ENCODE assay signal across 19 cellular contexts in the genomic region with DNA sequence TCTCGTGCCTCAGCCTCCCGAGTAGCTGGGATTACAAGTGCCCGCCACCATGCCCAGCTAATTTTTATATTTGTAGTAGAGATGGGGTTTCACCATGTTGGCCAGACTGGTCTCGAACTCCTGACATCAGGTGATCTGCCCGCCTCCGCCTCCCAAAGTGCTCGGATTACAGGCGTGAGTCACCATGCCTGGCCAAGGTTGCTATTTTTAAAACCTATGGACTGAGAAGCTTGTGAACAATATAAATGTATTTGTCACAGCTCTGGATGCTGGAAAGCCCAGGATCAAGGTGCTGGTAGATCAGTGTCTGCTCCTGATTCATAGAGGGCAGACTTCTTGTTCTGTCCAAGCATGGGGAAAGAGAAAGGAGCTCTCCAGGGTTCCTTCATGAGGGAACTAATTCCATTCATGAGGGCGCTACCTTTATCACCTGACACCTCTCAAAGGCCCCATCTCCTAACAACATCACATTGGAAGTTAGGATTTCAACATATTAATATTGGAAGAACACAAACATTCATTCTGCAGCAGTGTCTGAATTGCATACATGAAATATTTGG. TPM values are rescaled to one million over a fixed set of nuclear protein-coding genes. Genes with fewer than 3 reads are reported as not detected.
DNase-seq lines count a peak whose midpoint lies in the region; ATAC-seq, FAIRE-seq and TF ChIP-seq lines count a peak whose summit lies in the region.
"Had no signal": no experiment of that assay in that cellular context is flagged by ENCODE, and none has a peak within 500 bp of the region (broad histone marks: within the 10 kb centered on the region; RNA-seq: fewer than 3 reads in every experiment).

No MANE protein-coding gene starts in this region.

- H2AFZ ChIP-seq in K562 (ENCODE audit: low read depth, low read length), result no peak overlapping the region

- FAIRE-seq in K562 (lab: Jason Lieb, UNC), result no peak
- FAIRE-seq: endometrium, GM19239 had no signal

- H3K9me1 ChIP-seq in K562 (ENCODE audit: control insufficient read depth, insufficient read depth, low read length), result no peaks in the 10 kb centered on the region

- no peak overlapping the region for H3K4me2 ChIP-seq in K562 (ENCODE audit: insufficient read depth, low read length)
- H3K4me2 ChIP-seq: BLaER1 treated with 17β-estradiol and CSF1 and Interleukin-3, amounts not matched to agents 10 nM and 100 nM had no signal

- H3K27me3 Mint-ChIP-seq in naive thymus-derived CD4-positive, alpha-beta T cell, result no peaks in the 10 kb centered on the region
- H3K27me3 Mint-ChIP-seq: naive B cell; stimulated activated naive B cell treated with anti-CD40 and anti-IgM and Interleukin-4, amounts not matched to agents 10 μg/mL and 1 μg/mL and 100 μg/mL, for 72 hours had no signal

- no peak overlapping the region for H3K27ac ChIP-seq in K562 (ENCODE audit: extremely low read depth, low read depth, low read length)
- no peak overlapping the region for H3K27ac ChIP-seq in naive thymus-derived CD4-positive, alpha-beta T cell (ENCODE audit: low read depth, low read length)
- H3K27ac ChIP-seq in Peyer's patch, result no peak overlapping the region
- H3K27ac ChIP-seq: adrenal gland; BLaER1 treated with 17β-estradiol and CSF1 and Interleukin-3, amounts not matched to agents 10 nM and 100 nM; prostate gland; tibial nerve had no signal

- H3K9ac ChIP-seq in K562 (ENCODE audit: insufficient read depth in 1 of 2, low read depth in 2 of 2, low read length in 2 of 2), result no peak overlapping the region; a peak in 1 of 4 replicates
- H3K9ac ChIP-seq: BLaER1 treated with 17β-estradiol and CSF1 and Interleukin-3, amounts not matched to agents 10 nM and 100 nM had no signal

- no peaks in the 10 kb centered on the region for H4K20me1 ChIP-seq in K562 (replicated peaks; ENCODE audit: control insufficient read depth, insufficient read depth, low read length)

- H3K9me3 Mint-ChIP-seq in naive thymus-derived CD4-positive, alpha-beta T cell, result no peaks in the 10 kb centered on the region
- H3K9me3 Mint-ChIP-seq: naive B cell; stimulated activated naive B cell treated with anti-CD40 and anti-IgM and Interleukin-4, amounts not matched to agents 10 μg/mL and 1 μg/mL and 100 μg/mL, for 72 hours had no signal

- no peak for ATAC-seq in K562
- ATAC-seq in naive thymus-derived CD4-positive, alpha-beta T cell, result no peak
- ATAC-seq: stimulated activated naive B cell treated with anti-CD40 and anti-IgM and Interleukin-4, amounts not matched to agents 10 μg/mL and 1 μg/mL and 100 μg/mL, for 72 hours had no signal

- TF ChIP-seq POLR2A in K562 (conservative IDR thresholded peaks at IDR 0.05) (no peak), Peyer's patch (IDR thresholded peaks at IDR 0.05) (no peak)

- intact Hi-C loops in K562 (cut with micrococcal nuclease), result no loop called here
- intact Hi-C loops in naive thymus-derived CD4-positive, alpha-beta T cell (cut with micrococcal nuclease), result no loop called here

- H3K4me3 ChIP-seq in K562, result no peak overlapping the region
- no peak overlapping the region for H3K4me3 ChIP-seq in naive thymus-derived CD4-positive, alpha-beta T cell (ENCODE audit: low read length)
- H3K4me3 ChIP-seq in Peyer's patch, result no peak overlapping the region
- H3K4me3 ChIP-seq: adrenal gland; BLaER1 treated with 17β-estradiol and CSF1 and Interleukin-3, amounts not matched to agents 10 nM and 100 nM; prostate gland; tibial nerve had no signal

- POLR2A ChIA-PET in K562 (lab: Yijun Ruan, JAX), result interaction anchor here (0.9 kb wide), 1 partner anchor 36 kb away, joined by 4 read pairs; no protein-coding TSS in a partner anchor
- POLR2A ChIA-PET in naive thymus-derived CD4-positive, alpha-beta T cell (lab: Charles Lee), result interaction anchor here (1.6 kb wide), 1 partner anchor 21 kb away, joined by 5 read pairs; no protein-coding TSS in a partner anchor

- no peak overlapping the region for H3K4me3 Mint-ChIP-seq in naive thymus-derived CD4-positive, alpha-beta T cell
- H3K4me3 Mint-ChIP-seq: stimulated activated naive B cell treated with anti-CD40 and anti-IgM and Interleukin-4, amounts not matched to agents 10 μg/mL and 1 μg/mL and 100 μg/mL, for 72 hours had no signal

- H3K9me3 ChIP-seq in K562 (replicated peaks; ENCODE audit: control insufficient read depth, insufficient read depth, low read depth, low read length) (no peaks in the 10 kb centered on the region), Peyer's patch (no peaks in the 10 kb centered on the region)
- no peaks in the 10 kb centered on the region for H3K9me3 ChIP-seq in naive thymus-derived CD4-positive, alpha-beta T cell (ENCODE audit: control insufficient read depth in 2 of 3, low read length in 3 of 3)
- H3K9me3 ChIP-seq: adrenal gland; BLaER1 treated with 17β-estradiol and CSF1 and Interleukin-3, amounts not matched to agents 10 nM and 100 nM; prostate gland; tibial nerve had no signal

- H3K4me1 ChIP-seq in K562 (replicated peaks in 1 of 2; ENCODE audit: control insufficient read depth in 2 of 2, insufficient read depth in 2 of 2, low read length in 2 of 2) (peaks cover 0 to 9% of the 10 kb centered on the region in 2 experiments; a peak in 3 of 5 replicates), Peyer's patch (no peaks in the 10 kb centered on the region)
- H3K4me1 ChIP-seq in naive thymus-derived CD4-positive, alpha-beta T cell (ENCODE audit: control insufficient read depth in 2 of 2, insufficient read depth in 2 of 2, low read length in 2 of 2), result peaks cover 1 to 7% of the 10 kb centered on the region in 2 donors
- H3K4me1 ChIP-seq: prostate gland, tibial nerve had no signal

- 56% methylated on average over 9 of the region's 9 CpGs for WGBS in K562 (ENCODE audit: insufficient coverage, low coverage, missing lambda C conversion rate)

- CTCF ChIA-PET in K562 (lab: Yijun Ruan, JAX; ENCODE audit: low intra/inter-chr PET ratio), result no interaction called here
- CTCF ChIA-PET in naive thymus-derived CD4-positive, alpha-beta T cell (lab: Charles Lee), result interaction anchor here (1.0 kb wide), 1 partner anchor 20 kb away, joined by 3 read pairs; no protein-coding TSS in a partner anchor

- H3K27ac Mint-ChIP-seq in naive thymus-derived CD4-positive, alpha-beta T cell, result peak overlapping the region in 5 of 9 donors; percentile 14 to 77 (median 63)

- DNase-seq in Daoy (ENCODE audit: low read depth) (peak; percentile 32), HT1080 (ENCODE audit: low read depth) (peak; percentile 76), K562 (ENCODE audit: extremely low read depth in 1 of 4, low spot score in 3 of 4) (peak in 1 of 4 experiments; percentile 15), Peyer's patch (no peak), SW480 (ENCODE audit: low spot score) (no peak)
- DNase-seq in naive thymus-derived CD4-positive, alpha-beta T cell, result no peak
- DNase-seq in activated effector memory CD4-positive, alpha-beta T cell treated with anti-CD3 and anti-CD28 coated beads, Interleukin-2, amount 50 U/mL, for 16 hours, result no peak
- DNase-seq: adrenal gland; DMS53; naive B cell; NCI-H2081; NCI-H526 treated with DMSO at 0.1 percent for 48 hours; stimulated activated naive B cell treated with anti-CD40 and anti-IgM and Interleukin-4, amounts not matched to agents 10 μg/mL and 1 μg/mL and 100 μg/mL, for 72 hours; T-helper 1 cell had no signal

- peaks cover 15 to 56% (median 44%) of the 10 kb centered on the region in 5 donors for H3K36me3 Mint-ChIP-seq in naive thymus-derived CD4-positive, alpha-beta T cell

- no peak for TF ChIP-seq RAD21 in K562 (CRISPR knock-in tag; conservative IDR thresholded peaks at IDR 0.05 in 1 of 2, IDR thresholded peaks at IDR 0.05 in 1 of 2)

- peaks cover 7% of the 10 kb centered on the region; the same call in 2 of the 3 replicates for H3K36me3 ChIP-seq in K562 (ENCODE audit: control insufficient read depth, insufficient read depth, low read length)
- H3K36me3 ChIP-seq in naive thymus-derived CD4-positive, alpha-beta T cell (ENCODE audit: control insufficient read depth in 2 of 3, insufficient read depth in 3 of 3, low read length in 3 of 3), result peaks cover 19 to 61% (median 28%) of the 10 kb centered on the region in 3 experiments
- peaks cover 0 to 32% (median 0%) of the 10 kb centered on the region in 3 donors for H3K36me3 ChIP-seq in Peyer's patch
- H3K36me3 ChIP-seq: prostate gland had no signal

- TF ChIP-seq CTCF in K562 (IDR thresholded peaks at IDR 0.05 in 2 of 3, conservative IDR thresholded peaks at IDR 0.05 in 1 of 3; ENCODE audit: insufficient read depth in 2 of 3, low read depth in 1 of 3, low read length in 3 of 3), result no peak
- TF ChIP-seq CTCF in Peyer's patch (IDR thresholded peaks at IDR 0.05), result no peak

- H3K79me2 ChIP-seq in K562 (ENCODE audit: control insufficient read depth, insufficient read depth, low read length), result no peaks in the 10 kb centered on the region

- H3K27me3 ChIP-seq in K562 (ENCODE audit: control insufficient read depth in 2 of 2, insufficient read depth in 2 of 2, low read length in 2 of 2) (no peaks in the 10 kb centered on the region), Peyer's patch (no peaks in the 10 kb centered on the region)
- H3K27me3 ChIP-seq in naive thymus-derived CD4-positive, alpha-beta T cell (ENCODE audit: control insufficient read depth in 2 of 2, insufficient read depth in 2 of 2, low read length in 2 of 2), result no peaks in the 10 kb centered on the region
- H3K27me3 ChIP-seq: adrenal gland; BLaER1 treated with 17β-estradiol and CSF1 and Interleukin-3, amounts not matched to agents 10 nM and 100 nM; tibial nerve had no signal

- BruUV-seq in K562 (replicated peaks; lab: Mats Ljungman, UMichigan), result no TSS peak

- peaks cover 16 to 43% (median 26%) of the 10 kb centered on the region in 7 donors for H3K4me1 Mint-ChIP-seq in naive thymus-derived CD4-positive, alpha-beta T cell

- in situ Hi-C loops in K562 (cut with MboI), result no loop called here

- no peak for TF ChIP-seq EP300 in K562 (IDR thresholded peaks at IDR 0.05; ENCODE audit: low read length)

RNA-seq across cellular contexts. Expression of a gene that starts 16.1 kb away (rescaled TPM):
- total RNA-seq in Daoy (2014; rRNA removed; shearing (Covaris generic)), result 13.2 and 14.2 TPM in 2 replicates
- 17.1 and 19.0 TPM in 2 replicates for total RNA-seq in HT1080 (2014; rRNA removed; shearing (Covaris generic))
- polyA plus RNA-seq in HT1080 (2015; cell fraction: cytosol; rRNA removed), result 19.7 and 20.8 TPM in 2 replicates
- 44.8 and 52.5 TPM in 2 replicates for polyA plus RNA-seq in HT1080 (2015; cell fraction: nucleus; rRNA removed)
- 58.7 and 125 TPM in 2 replicates for total RNA-seq in K562 (2011; cell fraction: chromatin; rRNA removed; ENCODE audit: low replicate concordance)
- total RNA-seq in K562 (2011; cell fraction: nucleolus; rRNA removed), result 30.7 and 35.2 TPM in 2 replicates
- 52.3 and 75.5 TPM in 2 replicates for total RNA-seq in K562 (2011; cell fraction: nucleoplasm; rRNA removed)
- total RNA-seq in K562 (2014; rRNA removed) (9.9 and 11.5 TPM in 2 replicates), K562 (2014; rRNA removed; fragmentation: Illumina TruSeq; extraction: Trizol) (25.2 and 26.4 TPM in 2 replicates), K562 (2015; rRNA removed; fragmentation: Illumina TruSeq; extraction: Trizol) (22.0 and 23.8 TPM in 2 replicates), K562 (2021) (16.0 and 18.6 TPM in 2 replicates), Peyer's patch (100 to 1,000 TPM in 1 of 4 donors, 10 to 100 TPM in 3; 31.5 to 115 (median 39.2) TPM)
- polyA plus RNA-seq in K562 (2011; rRNA removed) (16.0 and 20.8 TPM in 2 replicates), K562 (2014; fragmentation: Illumina TruSeq; extraction: Trizol) (18.3 and 25.5 TPM in 2 replicates), K562 (2014; fragmentation: Nextera tagmentation; extraction: Ambion mirVana) (10 to 100 TPM; 17.4 to 18.3 TPM), K562 (2014; rRNA removed) (20.6 and 23.1 TPM in 2 replicates)
- polyA plus RNA-seq in K562 (2011; cell fraction: cytosol; rRNA removed), result 8.3 and 10.2 TPM in 2 replicates
- polyA plus RNA-seq in K562 (2011; cell fraction: nucleus; rRNA removed), result 61.8 and 88.2 TPM in 2 replicates
- polyA plus RNA-seq in K562 (2012), result 16.8 and 17.4 TPM in 2 replicates
- polyA minus RNA-seq in K562 (2011; rRNA and poly(A)+ RNA removed), result 22.6 and 27.3 TPM in 2 replicates
- 6.9 and 7.1 TPM in 2 replicates for polyA minus RNA-seq in K562 (2011; cell fraction: cytosol; rRNA and poly(A)+ RNA removed)
- polyA minus RNA-seq in K562 (2011; cell fraction: nucleus; rRNA and poly(A)+ RNA removed), result 27.2 and 38.7 TPM in 2 replicates
- total RNA-seq in naive thymus-derived CD4-positive, alpha-beta T cell, result 100 to 1,000 TPM; 104 to 301 (median 182) TPM
- polyA plus RNA-seq in naive thymus-derived CD4-positive, alpha-beta T cell, result 100 to 1,000 TPM in 1 of 2 donors, 10 to 100 TPM in 1; 73.6 to 101 TPM

RNA-seq across cellular contexts. Expression of a gene that starts 30.2 kb away (rescaled TPM):
- total RNA-seq in Daoy (2014; rRNA removed; shearing (Covaris generic)), result 0.54 and 1.2 TPM in 2 replicates
- total RNA-seq in HT1080 (2014; rRNA removed; shearing (Covaris generic)), result 1.8 and 2.5 TPM in 2 replicates
- 0.06 TPM in 1 of 2 replicates, not detected in the other for polyA plus RNA-seq in HT1080 (2015; cell fraction: cytosol; rRNA removed)
- polyA plus RNA-seq in HT1080 (2015; cell fraction: nucleus; rRNA removed), result not detected in 2 replicates
- not detected in 2 replicates for total RNA-seq in K562 (2011; cell fraction: chromatin; rRNA removed; ENCODE audit: low replicate concordance)
- not detected in 2 replicates for total RNA-seq in K562 (2011; cell fraction: nucleolus; rRNA removed)
- not detected in 2 replicates for total RNA-seq in K562 (2011; cell fraction: nucleoplasm; rRNA removed)
- total RNA-seq in K562 (2014; rRNA removed) (not detected in 2 replicates), K562 (2014; rRNA removed; fragmentation: Illumina TruSeq; extraction: Trizol) (not detected in 2 replicates), K562 (2015; rRNA removed; fragmentation: Illumina TruSeq; extraction: Trizol) (not detected in 2 replicates), K562 (2021) (not detected in 2 replicates), Peyer's patch (not detected)
- polyA plus RNA-seq in K562 (2011; rRNA removed) (not detected in 2 replicates), K562 (2014; fragmentation: Illumina TruSeq; extraction: Trizol) (not detected in 2 replicates), K562 (2014; fragmentation: Nextera tagmentation; extraction: Ambion mirVana) (not detected), K562 (2014; rRNA removed) (not detected in 2 replicates)
- not detected in 2 replicates for polyA plus RNA-seq in K562 (2011; cell fraction: cytosol; rRNA removed)
- polyA plus RNA-seq in K562 (2011; cell fraction: nucleus; rRNA removed), result not detected in 2 replicates
- polyA plus RNA-seq in K562 (2012), result not detected in 2 replicates
- not detected in 2 replicates for polyA minus RNA-seq in K562 (2011; rRNA and poly(A)+ RNA removed)
- not detected in 2 replicates for polyA minus RNA-seq in K562 (2011; cell fraction: cytosol; rRNA and poly(A)+ RNA removed)
- polyA minus RNA-seq in K562 (2011; cell fraction: nucleus; rRNA and poly(A)+ RNA removed), result not detected in 2 replicates
- under 1 TPM in 2 of 5 experiments, not detected in 3; 0.29 to 0.51 TPM for total RNA-seq in naive thymus-derived CD4-positive, alpha-beta T cell
- not detected for polyA plus RNA-seq in naive thymus-derived CD4-positive, alpha-beta T cell

Comparison
In these comparisons a context has a peak if more than half of its experiments do, and no peak if none do; other contexts are left out.
1. DNase-seq: peak in Daoy (single experiment) and HT1080 (single experiment); none in naive thymus-derived CD4-positive, alpha-beta T cell (0 of 9), activated effector memory CD4-positive, alpha-beta T cell treated with anti-CD3 and anti-CD28 coated beads, Interleukin-2, amount 50 U/mL, for 16 hours (single experiment), Peyer's patch (0 of 3) and SW480 (single experiment).